In genomic region chr17:68794636-68795503, GRCh38 we compare ENCODE assay signal across 8 cellular contexts.
DNase-seq lines count a peak whose midpoint lies in the region; ATAC-seq and TF ChIP-seq lines count a peak whose summit lies in the region.

No MANE protein-coding gene starts in this region.

- peak overlapping the region; percentile 7 for H3K4me2 ChIP-seq in fibroblast of lung (ENCODE audit: extremely low read depth, insufficient read depth, low read length)
- H3K4me2 ChIP-seq in osteoblast (ENCODE audit: insufficient read depth, low read length) = peak overlapping the region; percentile 76

- peak overlapping the region; percentile 8 for H3K27ac Mint-ChIP-seq in activated T-cell treated with anti-CD3 and anti-CD28 coated beads, Interleukin-2, amount 50 U/mL, for 24 hours
- H3K27ac Mint-ChIP-seq in stimulated activated effector memory CD8-positive, alpha-beta T cell treated with anti-CD3 and anti-CD28 coated beads, Interleukin-12 subunit alpha, Interleukin-12 subunit beta, amount 100 ng/mL, for 72 hours = no peak overlapping the region

- no peak for ATAC-seq in stimulated activated effector memory CD8-positive, alpha-beta T cell treated with anti-CD3 and anti-CD28 coated beads, Interleukin-12 subunit alpha, Interleukin-12 subunit beta, amount 100 ng/mL, for 72 hours

- H3K9ac ChIP-seq in SK-N-MC (ENCODE audit: insufficient read length) = no peak overlapping the region
- no peak overlapping the region for H3K9ac ChIP-seq in fibroblast of lung (ENCODE audit: insufficient read depth, low read length)

- H3K36me3 Mint-ChIP-seq in activated T-cell treated with anti-CD3 and anti-CD28 coated beads, Interleukin-2, amount 50 U/mL, for 24 hours (ENCODE audit: low read depth) = no peaks in the 10 kb centered on the region
- no peaks in the 10 kb centered on the region for H3K36me3 Mint-ChIP-seq in stimulated activated effector memory CD8-positive, alpha-beta T cell treated with anti-CD3 and anti-CD28 coated beads, Interleukin-12 subunit alpha, Interleukin-12 subunit beta, amount 100 ng/mL, for 72 hours

- no peaks in the 10 kb centered on the region for H3K9me3 ChIP-seq in SK-N-MC (ENCODE audit: low read depth, low read length)
- H3K9me3 ChIP-seq in fibroblast of lung (ENCODE audit: control insufficient read depth, insufficient read depth, low read depth, low read length) = no peaks in the 10 kb centered on the region
- H3K9me3 ChIP-seq in osteoblast (ENCODE audit: low read depth, low read length) = no peaks in the 10 kb centered on the region

- TF ChIP-seq CTCF in fibroblast of lung (conservative IDR thresholded peaks at IDR 0.05 in 1 of 2, IDR thresholded peaks at IDR 0.05 in 1 of 2; ENCODE audit: low read depth in 1 of 2, low read length in 2 of 2) (peak in 1 of 2 donors; percentile 55), osteoblast (IDR thresholded peaks at IDR 0.05; ENCODE audit: extremely low read depth, low read depth, low read length) (peak; percentile 54)

- peaks cover 18% of the 10 kb centered on the region for H3K27me3 Mint-ChIP-seq in activated T-cell treated with anti-CD3 and anti-CD28 coated beads, Interleukin-2, amount 50 U/mL, for 24 hours

- H3K27me3 ChIP-seq in fibroblast of lung (ENCODE audit: control insufficient read depth, insufficient read depth, low read length) (no peaks in the 10 kb centered on the region), osteoblast (ENCODE audit: insufficient read depth, low read length) (no peaks in the 10 kb centered on the region)

- peaks cover 2% of the 10 kb centered on the region for H3K4me1 Mint-ChIP-seq in activated T-cell treated with anti-CD3 and anti-CD28 coated beads, Interleukin-2, amount 50 U/mL, for 24 hours (ENCODE audit: low read depth)
- H3K4me1 Mint-ChIP-seq in stimulated activated effector memory CD8-positive, alpha-beta T cell treated with anti-CD3 and anti-CD28 coated beads, Interleukin-12 subunit alpha, Interleukin-12 subunit beta, amount 100 ng/mL, for 72 hours = no peaks in the 10 kb centered on the region

- H3K36me3 ChIP-seq in SK-N-MC (ENCODE audit: insufficient read depth, low read length) = no peaks in the 10 kb centered on the region
- no peaks in the 10 kb centered on the region for H3K36me3 ChIP-seq in fibroblast of lung (ENCODE audit: control insufficient read depth, insufficient read depth, low read length)
- H3K36me3 ChIP-seq in osteoblast (ENCODE audit: insufficient read depth, low read length) = no peaks in the 10 kb centered on the region

- H3K4me3 ChIP-seq in SK-N-MC = no peak overlapping the region
- peak overlapping the region in 1 of 4 experiments; percentile 32 for H3K4me3 ChIP-seq in fibroblast of lung (replicated peaks in 1 of 4; ENCODE audit: control extremely low read depth in 1 of 4, insufficient read depth in 1 of 4, low read depth in 3 of 4, low read length in 4 of 4)
- H3K4me3 ChIP-seq in osteoblast (ENCODE audit: insufficient read depth, low read length) = peak overlapping the region; percentile 36

- H3K4me3 Mint-ChIP-seq in activated T-cell treated with anti-CD3 and anti-CD28 coated beads, Interleukin-2, amount 50 U/mL, for 24 hours = no peak overlapping the region
- no peak overlapping the region for H3K4me3 Mint-ChIP-seq in stimulated activated effector memory CD8-positive, alpha-beta T cell treated with anti-CD3 and anti-CD28 coated beads, Interleukin-12 subunit alpha, Interleukin-12 subunit beta, amount 100 ng/mL, for 72 hours

- H3K27ac ChIP-seq in SK-N-MC = peak overlapping the region; percentile 9; the same call in 1 of the 2 replicates
- H3K27ac ChIP-seq in fibroblast of lung (ENCODE audit: insufficient read depth, low read length) = peak overlapping the region; percentile 20
- peak overlapping the region; percentile 69 for H3K27ac ChIP-seq in osteoblast (ENCODE audit: low read depth, low read length)

- no peaks in the 10 kb centered on the region for H3K9me3 Mint-ChIP-seq in activated T-cell treated with anti-CD3 and anti-CD28 coated beads, Interleukin-2, amount 50 U/mL, for 24 hours
- no peaks in the 10 kb centered on the region for H3K9me3 Mint-ChIP-seq in stimulated activated effector memory CD8-positive, alpha-beta T cell treated with anti-CD3 and anti-CD28 coated beads, Interleukin-12 subunit alpha, Interleukin-12 subunit beta, amount 100 ng/mL, for 72 hours

- H2AFZ ChIP-seq in fibroblast of lung (ENCODE audit: low read length) (peak overlapping the region; percentile 7), osteoblast (ENCODE audit: low read length) (peak overlapping the region; percentile 90)

- no peaks in the 10 kb centered on the region for H4K20me1 ChIP-seq in fibroblast of lung (ENCODE audit: control insufficient read depth, extremely low read depth, insufficient read depth, low read length)
- H4K20me1 ChIP-seq in osteoblast (ENCODE audit: insufficient read depth, low read length) = no peaks in the 10 kb centered on the region

- no peaks in the 10 kb centered on the region for H3K79me2 ChIP-seq in fibroblast of lung (ENCODE audit: control insufficient read depth, insufficient read depth, low read length)
- H3K79me2 ChIP-seq in osteoblast (ENCODE audit: insufficient read depth, low read length) = no peaks in the 10 kb centered on the region

- H3K4me1 ChIP-seq in fibroblast of lung (ENCODE audit: control insufficient read depth, extremely low read depth, insufficient read depth, low read length) (peaks cover 16% of the 10 kb centered on the region), osteoblast (ENCODE audit: insufficient read depth, low read length) (peaks cover 43% of the 10 kb centered on the region)

- no peak for DNase-seq in activated T-cell treated with anti-CD3 and anti-CD28 coated beads, Interleukin-2, amount 50 U/mL, for 24 hours
- no peak for DNase-seq in activated T-cell treated with anti-CD3 and anti-CD28 coated beads, Interleukin-2, amount 50 U/mL, for 1 hour
- DNase-seq in SK-N-MC (ENCODE audit: low read depth, low spot score) (no peak), fibroblast of lung (ENCODE audit: low read depth in 2 of 2) (peak; percentile 24 to 81), osteoblast (ENCODE audit: insufficient read length, low spot score, missing footprints) (no peak), NCI-H526 (lab: John Stamatoyannopoulos, UW) (no peak)
- DNase-seq in activated CD4-positive, alpha-beta T cell treated with anti-CD3 and anti-CD28 coated beads, Interleukin-2, amount 50 U/mL, for 1 hour = no peak
- DNase-seq in stimulated activated effector memory CD8-positive, alpha-beta T cell treated with anti-CD3 and anti-CD28 coated beads, Interleukin-12 subunit alpha, Interleukin-12 subunit beta, amount 100 ng/mL, for 72 hours (ENCODE audit: low spot score in 2 of 2) = no peak

Comparison
In these comparisons a context has a peak if more than half of its experiments do, and no peak if none do; other contexts are left out.
1. DNase-seq: peak in fibroblast of lung (2 of 2); none in activated T-cell treated with anti-CD3 and anti-CD28 coated beads, Interleukin-2, amount 50 U/mL, for 24 hours (single experiment), activated T-cell treated with anti-CD3 and anti-CD28 coated beads, Interleukin-2, amount 50 U/mL, for 1 hour (single experiment), SK-N-MC (single experiment), osteoblast (single experiment), activated CD4-positive, alpha-beta T cell treated with anti-CD3 and anti-CD28 coated beads, Interleukin-2, amount 50 U/mL, for 1 hour (single experiment), stimulated activated effector memory CD8-positive, alpha-beta T cell treated with anti-CD3 and anti-CD28 coated beads, Interleukin-12 subunit alpha, Interleukin-12 subunit beta, amount 100 ng/mL, for 72 hours (0 of 2) and NCI-H526 (0 of 2).
2. H3K27ac ChIP-seq: peak in every context shown above with its lines; median percentile 69 in osteoblast; 20 in fibroblast of lung; 9 in SK-N-MC.